In genomic region chr12:12611512-12612306, GRCh38 we compare ENCODE assay signal across 1 cellular context.
TF ChIP-seq lines count a peak whose summit lies in the region.

A gene with protein sequence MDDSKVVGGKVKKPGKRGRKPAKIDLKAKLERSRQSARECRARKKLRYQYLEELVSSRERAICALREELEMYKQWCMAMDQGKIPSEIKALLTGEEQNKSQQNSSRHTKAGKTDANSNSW (plus strand): TSS chr12:12611876. CDS start chr12:12612173, 297 bp downstream.

TF ChIP-seq in K562, 482 proteins besides CTCF, POLR2A, EP300 and RAD21 (continued from another document and continues in another):
- TF ChIP-seq ZNF318 (IDR thresholded peaks at IDR 0.05; ENCODE audit: borderline replicate concordance in 1 of 2, low read depth in 1 of 2), result no peak
- TF ChIP-seq, protein P1, sequence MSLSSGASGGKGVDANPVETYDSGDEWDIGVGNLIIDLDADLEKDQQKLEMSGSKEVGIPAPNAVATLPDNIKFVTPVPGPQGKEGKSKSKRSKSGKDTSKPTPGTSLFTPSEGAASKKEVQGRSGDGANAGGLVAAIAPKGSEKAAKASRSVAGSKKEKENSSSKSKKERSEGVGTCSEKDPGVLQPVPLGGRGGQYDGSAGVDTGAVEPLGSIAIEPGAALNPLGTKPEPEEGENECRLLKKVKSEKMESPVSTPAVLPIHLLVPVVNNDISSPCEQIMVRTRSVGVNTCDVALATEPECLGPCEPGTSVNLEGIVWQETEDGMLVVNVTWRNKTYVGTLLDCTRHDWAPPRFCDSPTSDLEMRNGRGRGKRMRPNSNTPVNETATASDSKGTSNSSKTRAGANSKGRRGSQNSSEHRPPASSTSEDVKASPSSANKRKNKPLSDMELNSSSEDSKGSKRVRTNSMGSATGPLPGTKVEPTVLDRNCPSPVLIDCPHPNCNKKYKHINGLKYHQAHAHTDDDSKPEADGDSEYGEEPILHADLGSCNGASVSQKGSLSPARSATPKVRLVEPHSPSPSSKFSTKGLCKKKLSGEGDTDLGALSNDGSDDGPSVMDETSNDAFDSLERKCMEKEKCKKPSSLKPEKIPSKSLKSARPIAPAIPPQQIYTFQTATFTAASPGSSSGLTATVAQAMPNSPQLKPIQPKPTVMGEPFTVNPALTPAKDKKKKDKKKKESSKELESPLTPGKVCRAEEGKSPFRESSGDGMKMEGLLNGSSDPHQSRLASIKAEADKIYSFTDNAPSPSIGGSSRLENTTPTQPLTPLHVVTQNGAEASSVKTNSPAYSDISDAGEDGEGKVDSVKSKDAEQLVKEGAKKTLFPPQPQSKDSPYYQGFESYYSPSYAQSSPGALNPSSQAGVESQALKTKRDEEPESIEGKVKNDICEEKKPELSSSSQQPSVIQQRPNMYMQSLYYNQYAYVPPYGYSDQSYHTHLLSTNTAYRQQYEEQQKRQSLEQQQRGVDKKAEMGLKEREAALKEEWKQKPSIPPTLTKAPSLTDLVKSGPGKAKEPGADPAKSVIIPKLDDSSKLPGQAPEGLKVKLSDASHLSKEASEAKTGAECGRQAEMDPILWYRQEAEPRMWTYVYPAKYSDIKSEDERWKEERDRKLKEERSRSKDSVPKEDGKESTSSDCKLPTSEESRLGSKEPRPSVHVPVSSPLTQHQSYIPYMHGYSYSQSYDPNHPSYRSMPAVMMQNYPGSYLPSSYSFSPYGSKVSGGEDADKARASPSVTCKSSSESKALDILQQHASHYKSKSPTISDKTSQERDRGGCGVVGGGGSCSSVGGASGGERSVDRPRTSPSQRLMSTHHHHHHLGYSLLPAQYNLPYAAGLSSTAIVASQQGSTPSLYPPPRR (CRISPR knock-in tag; IDR thresholded peaks at IDR 0.05; ENCODE audit: borderline replicate concordance), result no peak
- no peak for TF ChIP-seq EZH2 (IDR thresholded peaks at IDR 0.05; ENCODE audit: borderline replicate concordance, low read depth, low read length)
- no peak for TF ChIP-seq CBX8 (IDR thresholded peaks at IDR 0.05; ENCODE audit: borderline replicate concordance, extremely low read depth, low read depth, low read length, poor library complexity, severe bottlenecking)
- TF ChIP-seq ILK (tag; IDR thresholded peaks at IDR 0.05; ENCODE audit: borderline replicate concordance, low read depth), result no peak
- TF ChIP-seq JUN (IDR thresholded peaks at IDR 0.05; ENCODE audit: borderline replicate concordance, low read depth, low read length), result 0 out of 2 replicates have a peak, but pooled peaks have one; percentile 11
- no peak for TF ChIP-seq JUN (CRISPR knock-in tag; IDR thresholded peaks at IDR 0.05; ENCODE audit: borderline replicate concordance)
- TF ChIP-seq, protein P2, sequence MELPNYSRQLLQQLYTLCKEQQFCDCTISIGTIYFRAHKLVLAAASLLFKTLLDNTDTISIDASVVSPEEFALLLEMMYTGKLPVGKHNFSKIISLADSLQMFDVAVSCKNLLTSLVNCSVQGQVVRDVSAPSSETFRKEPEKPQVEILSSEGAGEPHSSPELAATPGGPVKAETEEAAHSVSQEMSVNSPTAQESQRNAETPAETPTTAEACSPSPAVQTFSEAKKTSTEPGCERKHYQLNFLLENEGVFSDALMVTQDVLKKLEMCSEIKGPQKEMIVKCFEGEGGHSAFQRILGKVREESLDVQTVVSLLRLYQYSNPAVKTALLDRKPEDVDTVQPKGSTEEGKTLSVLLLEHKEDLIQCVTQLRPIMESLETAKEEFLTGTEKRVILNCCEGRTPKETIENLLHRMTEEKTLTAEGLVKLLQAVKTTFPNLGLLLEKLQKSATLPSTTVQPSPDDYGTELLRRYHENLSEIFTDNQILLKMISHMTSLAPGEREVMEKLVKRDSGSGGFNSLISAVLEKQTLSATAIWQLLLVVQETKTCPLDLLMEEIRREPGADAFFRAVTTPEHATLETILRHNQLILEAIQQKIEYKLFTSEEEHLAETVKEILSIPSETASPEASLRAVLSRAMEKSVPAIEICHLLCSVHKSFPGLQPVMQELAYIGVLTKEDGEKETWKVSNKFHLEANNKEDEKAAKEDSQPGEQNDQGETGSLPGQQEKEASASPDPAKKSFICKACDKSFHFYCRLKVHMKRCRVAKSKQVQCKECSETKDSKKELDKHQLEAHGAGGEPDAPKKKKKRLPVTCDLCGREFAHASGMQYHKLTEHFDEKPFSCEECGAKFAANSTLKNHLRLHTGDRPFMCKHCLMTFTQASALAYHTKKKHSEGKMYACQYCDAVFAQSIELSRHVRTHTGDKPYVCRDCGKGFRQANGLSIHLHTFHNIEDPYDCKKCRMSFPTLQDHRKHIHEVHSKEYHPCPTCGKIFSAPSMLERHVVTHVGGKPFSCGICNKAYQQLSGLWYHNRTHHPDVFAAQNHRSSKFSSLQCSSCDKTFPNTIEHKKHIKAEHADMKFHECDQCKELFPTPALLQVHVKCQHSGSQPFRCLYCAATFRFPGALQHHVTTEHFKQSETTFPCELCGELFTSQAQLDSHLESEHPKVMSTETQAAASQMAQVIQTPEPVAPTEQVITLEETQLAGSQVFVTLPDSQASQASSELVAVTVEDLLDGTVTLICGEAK (IDR thresholded peaks at IDR 0.05), result no peak
- TF ChIP-seq, protein P2 (CRISPR knock-in tag; IDR thresholded peaks at IDR 0.05), result no peak
- TF ChIP-seq ARNT (IDR thresholded peaks at IDR 0.05), result peak in 1 of 2 experiments; percentile 69; a peak in 2 of 4 replicates
- TF ChIP-seq PHF8 (IDR thresholded peaks at IDR 0.05; ENCODE audit: borderline replicate concordance, low read length), result peak; percentile 73
- peak; percentile 48; the same call in 1 of the 2 replicates for TF ChIP-seq RB1 (IDR thresholded peaks at IDR 0.05; ENCODE audit: low read depth)
- TF ChIP-seq ZNF785 (CRISPR knock-in tag; IDR thresholded peaks at IDR 0.05), result no peak
- TF ChIP-seq ZNF76 (CRISPR knock-in tag; IDR thresholded peaks at IDR 0.05; ENCODE audit: borderline replicate concordance), result no peak
- no peak for TF ChIP-seq ZNF212 (CRISPR knock-in tag; IDR thresholded peaks at IDR 0.05)
- TF ChIP-seq ARID3A (IDR thresholded peaks at IDR 0.05; ENCODE audit: borderline replicate concordance, low read depth, low read length), result no peak
- no peak for TF ChIP-seq NFE2 (IDR thresholded peaks at IDR 0.05; ENCODE audit: low read depth)
- TF ChIP-seq CEBPG (CRISPR knock-in tag; IDR thresholded peaks at IDR 0.05), result no peak
- TF ChIP-seq CEBPG (tag; conservative IDR thresholded peaks at IDR 0.05 in 1 of 2, IDR thresholded peaks at IDR 0.05 in 1 of 2), result no peak
- TF ChIP-seq ZNF436 (CRISPR knock-in tag; IDR thresholded peaks at IDR 0.05), result no peak
- no peak for TF ChIP-seq HBP1 (CRISPR knock-in tag; IDR thresholded peaks at IDR 0.05)
- no peak for TF ChIP-seq ZZZ3 (IDR thresholded peaks at IDR 0.05)
- TF ChIP-seq ZFP36 (IDR thresholded peaks at IDR 0.05; ENCODE audit: low read depth, low read length, partially characterized antibody), result no peak
- TF ChIP-seq TAL1 (IDR thresholded peaks at IDR 0.05), result no peak
- TF ChIP-seq, protein P3, sequence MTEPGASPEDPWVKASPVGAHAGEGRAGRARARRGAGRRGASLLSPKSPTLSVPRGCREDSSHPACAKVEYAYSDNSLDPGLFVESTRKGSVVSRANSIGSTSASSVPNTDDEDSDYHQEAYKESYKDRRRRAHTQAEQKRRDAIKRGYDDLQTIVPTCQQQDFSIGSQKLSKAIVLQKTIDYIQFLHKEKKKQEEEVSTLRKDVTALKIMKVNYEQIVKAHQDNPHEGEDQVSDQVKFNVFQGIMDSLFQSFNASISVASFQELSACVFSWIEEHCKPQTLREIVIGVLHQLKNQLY (CRISPR knock-in tag; conservative IDR thresholded peaks at IDR 0.05), result no peak
- TF ChIP-seq RBM14 (IDR thresholded peaks at IDR 0.05; ENCODE audit: borderline replicate concordance, insufficient read depth, low read depth, low read length), result no peak
- no peak for TF ChIP-seq MYBL2 (IDR thresholded peaks at IDR 0.05; ENCODE audit: low read depth)
- no peak for TF ChIP-seq MYBL2 (CRISPR knock-in tag; IDR thresholded peaks at IDR 0.05; ENCODE audit: borderline replicate concordance)
